ENCODE assay signal across 12 cellular contexts in genomic region chr7:6556196-6556595, GRCh38. TPM values are rescaled to one million over a fixed set of nuclear protein-coding genes. Genes with fewer than 3 reads are reported as not detected.
A peak's percentile ranks its signal among the peaks of the same experiment; 100 is the strongest.
DNase-seq lines count a peak whose midpoint lies in the region; ATAC-seq, FAIRE-seq and TF ChIP-seq lines count a peak whose summit lies in the region.
"Had no signal": no experiment of that assay in that cellular context is flagged by ENCODE, and none has a peak within 500 bp of the region (broad histone marks: within the 10 kb centered on the region; RNA-seq: fewer than 3 reads in every experiment).

No MANE protein-coding gene starts in this region.

- H3K23ac ChIP-seq in neuronal stem cell (ENCODE audit: low read depth, low read length, poor library complexity), result peak overlapping the region; percentile 43

- H3K4me3 ChIP-seq in K562, result no peak overlapping the region
- H3K4me3 ChIP-seq in neuronal stem cell (ENCODE audit: low read length in 2 of 2), result no peak overlapping the region
- H3K4me3 ChIP-seq: gastroesophageal sphincter, SJSA1 had no signal

- H3K9me3 ChIP-seq in K562 (replicated peaks; ENCODE audit: control insufficient read depth, insufficient read depth, low read depth, low read length) (no peaks in the 10 kb centered on the region), neuronal stem cell (replicated peaks in 1 of 2; ENCODE audit: control insufficient read depth in 2 of 2, insufficient read depth in 1 of 2, low read depth in 1 of 2, low read length in 2 of 2) (no peaks in the 10 kb centered on the region)
- H3K9me3 ChIP-seq: gastroesophageal sphincter, SJSA1 had no signal

- POLR2A ChIA-PET in K562 (lab: Yijun Ruan, JAX), result no interaction called here

- 11% methylated on average over 6 of the region's 6 CpGs for WGBS in K562 (ENCODE audit: insufficient coverage, low coverage, missing lambda C conversion rate)
- no CpG with 5 or more reads among the region's 6 CpGs for WGBS in neuronal stem cell (ENCODE audit: extremely low coverage in 2 of 2, insufficient read length in 2 of 2, insufficient replicate concordance in 1 of 2), 2 donors

- no peaks in the 10 kb centered on the region for H3K79me2 ChIP-seq in K562 (ENCODE audit: control insufficient read depth, insufficient read depth, low read length)

- no peaks in the 10 kb centered on the region for H3K36me3 ChIP-seq in K562 (ENCODE audit: control insufficient read depth, insufficient read depth, low read length)
- no peaks in the 10 kb centered on the region for H3K36me3 ChIP-seq in neuronal stem cell (replicated peaks in 1 of 2; ENCODE audit: control insufficient read depth in 2 of 2, insufficient read depth in 2 of 2, low read length in 2 of 2)
- H3K36me3 ChIP-seq: gastroesophageal sphincter, SJSA1 had no signal

- H3K27ac Mint-ChIP-seq in HFFc6, result no peak overlapping the region
- no peak overlapping the region for H3K27ac Mint-ChIP-seq in activated T-helper 1 cell treated with anti-CD3 and anti-CD28 coated beads, Interleukin-12 subunit alpha, Interleukin-12 subunit beta, Interleukin-2, Interleukin-4 antibody, amounts not matched to agents 30 ng/mL and 10 ng/mL and 1 ng/mL, durations not matched to agents 14 hours and 24 hours and 36 hours

- H2AFZ ChIP-seq in K562 (ENCODE audit: low read depth, low read length), result no peak overlapping the region
- no peak overlapping the region for H2AFZ ChIP-seq in neuronal stem cell (ENCODE audit: low read length)

- no peak overlapping the region for H4K8ac ChIP-seq in neuronal stem cell (ENCODE audit: low read depth, low read length)

- H2BK15ac ChIP-seq in neuronal stem cell (ENCODE audit: low read length), result peak overlapping the region; percentile 58

- H3K27me3 ChIP-seq in K562 (ENCODE audit: control insufficient read depth in 2 of 2, insufficient read depth in 2 of 2, low read length in 2 of 2) (peaks cover 7 to 33% of the 10 kb centered on the region in 2 experiments; a peak in 3 of 5 replicates), neuronal stem cell (ENCODE audit: control insufficient read depth in 3 of 3, insufficient read depth in 3 of 3, low read depth in 1 of 3, low read length in 3 of 3) (no peaks in the 10 kb centered on the region)
- H3K27me3 ChIP-seq: SJSA1 had no signal

- no peaks in the 10 kb centered on the region for H3K79me1 ChIP-seq in neuronal stem cell (ENCODE audit: low read depth, low read length)

- no peaks in the 10 kb centered on the region for H3K4me1 Mint-ChIP-seq in HFFc6 (ENCODE audit: low read depth)
- peaks cover 7% of the 10 kb centered on the region for H3K4me1 Mint-ChIP-seq in activated T-helper 1 cell treated with anti-CD3 and anti-CD28 coated beads, Interleukin-12 subunit alpha, Interleukin-12 subunit beta, Interleukin-2, Interleukin-4 antibody, amounts not matched to agents 30 ng/mL and 10 ng/mL and 1 ng/mL, durations not matched to agents 14 hours and 24 hours and 36 hours (ENCODE audit: low read depth)

- no peak overlapping the region for H2BK5ac ChIP-seq in neuronal stem cell (ENCODE audit: low read length)

- H2BK120ac ChIP-seq in neuronal stem cell (ENCODE audit: low read depth, low read length), result no peak overlapping the region

- no peaks in the 10 kb centered on the region for H3K9me3 Mint-ChIP-seq in HFFc6
- no peaks in the 10 kb centered on the region for H3K9me3 Mint-ChIP-seq in activated T-helper 1 cell treated with anti-CD3 and anti-CD28 coated beads, Interleukin-12 subunit alpha, Interleukin-12 subunit beta, Interleukin-2, Interleukin-4 antibody, amounts not matched to agents 30 ng/mL and 10 ng/mL and 1 ng/mL, durations not matched to agents 14 hours and 24 hours and 36 hours

- H3K4ac ChIP-seq in neuronal stem cell (ENCODE audit: low read length), result no peak overlapping the region

- peak; percentile 67 for DNase-seq in DMS53 (lab: John Stamatoyannopoulos, UW)
- no peak for DNase-seq in DMS53 treated with DMSO at 0.1 percent for 48 hours (lab: John Stamatoyannopoulos, UW; ENCODE audit: unreplicated experiment)
- DNase-seq in HFFc6, result no peak
- DNase-seq in K562 (ENCODE audit: extremely low read depth in 1 of 4, low spot score in 3 of 4), result peak in 2 of 4 experiments; percentile 38 to 44
- DNase-seq in neuronal stem cell (ENCODE audit: low spot score), result no peak
- DNase-seq in C1 segment of cervical spinal cord (lab: John Stamatoyannopoulos, UW), result no peak
- no peak for DNase-seq in activated T-helper 1 cell treated with anti-CD3 and anti-CD28 coated beads, Interleukin-12 subunit alpha, Interleukin-12 subunit beta, Interleukin-2, Interleukin-4 antibody, amounts not matched to agents 30 ng/mL and 10 ng/mL and 1 ng/mL, durations not matched to agents 14 hours and 24 hours and 36 hours (ENCODE audit: low spot score)
- no peak for DNase-seq in dermis blood vessel endothelial cell
- DNase-seq: DMS153 had no signal

- in situ Hi-C loops in K562 (cut with MboI), result no loop called here

- H3K14ac ChIP-seq in neuronal stem cell (ENCODE audit: low read length), result no peak overlapping the region

- H3K4me2 ChIP-seq in K562 (ENCODE audit: insufficient read depth, low read length), result no peak overlapping the region
- no peak overlapping the region for H3K4me2 ChIP-seq in neuronal stem cell (ENCODE audit: insufficient read depth, low read length, poor library complexity, severe bottlenecking)

- CTCF ChIA-PET in K562 (lab: Yijun Ruan, JAX; ENCODE audit: low intra/inter-chr PET ratio), result no interaction called here

- TF ChIP-seq POLR2A in K562 (conservative IDR thresholded peaks at IDR 0.05), result no peak

- H3K27ac ChIP-seq in K562 (ENCODE audit: extremely low read depth, low read depth, low read length) (no peak overlapping the region), neuronal stem cell (replicated peaks; ENCODE audit: low read length) (no peak overlapping the region)
- H3K27ac ChIP-seq: gastroesophageal sphincter, SJSA1 had no signal

- no peak overlapping the region for H2BK12ac ChIP-seq in neuronal stem cell (ENCODE audit: low read length)

- no peaks in the 10 kb centered on the region for H3K36me3 Mint-ChIP-seq in HFFc6 (ENCODE audit: low read depth)
- peaks cover 2% of the 10 kb centered on the region for H3K36me3 Mint-ChIP-seq in activated T-helper 1 cell treated with anti-CD3 and anti-CD28 coated beads, Interleukin-12 subunit alpha, Interleukin-12 subunit beta, Interleukin-2, Interleukin-4 antibody, amounts not matched to agents 30 ng/mL and 10 ng/mL and 1 ng/mL, durations not matched to agents 14 hours and 24 hours and 36 hours (ENCODE audit: low read depth)

- H2AK5ac ChIP-seq in neuronal stem cell (ENCODE audit: low read depth, low read length), result no peak overlapping the region

- H3K9ac ChIP-seq in K562 (ENCODE audit: insufficient read depth in 1 of 2, low read depth in 2 of 2, low read length in 2 of 2) (peak overlapping the region in 1 of 2 experiments; percentile 17; a peak in 1 of 4 replicates), neuronal stem cell (ENCODE audit: low read depth, low read length, poor library complexity) (peak overlapping the region; percentile 77)

- no peak overlapping the region for H3K4me3 Mint-ChIP-seq in HFFc6
- no peak overlapping the region for H3K4me3 Mint-ChIP-seq in activated T-helper 1 cell treated with anti-CD3 and anti-CD28 coated beads, Interleukin-12 subunit alpha, Interleukin-12 subunit beta, Interleukin-2, Interleukin-4 antibody, amounts not matched to agents 30 ng/mL and 10 ng/mL and 1 ng/mL, durations not matched to agents 14 hours and 24 hours and 36 hours

- intact Hi-C loops in K562 (cut with micrococcal nuclease), result no loop called here
- intact Hi-C loops in activated T-helper 1 cell treated with anti-CD3 and anti-CD28 coated beads, Interleukin-12 subunit alpha, Interleukin-12 subunit beta, Interleukin-2, Interleukin-4 antibody, amounts not matched to agents 30 ng/mL and 10 ng/mL and 1 ng/mL, durations not matched to agents 14 hours and 24 hours and 36 hours (cut with micrococcal nuclease), result no loop called here

- H3K18ac ChIP-seq in neuronal stem cell (ENCODE audit: low read length), result no peak overlapping the region

- peak; percentile 68 for FAIRE-seq in K562 (lab: Jason Lieb, UNC)

- ATAC-seq in K562, result peak; percentile 63
- ATAC-seq: gastroesophageal sphincter had no signal

- H3K4me1 ChIP-seq in K562 (replicated peaks in 1 of 2; ENCODE audit: control insufficient read depth in 2 of 2, insufficient read depth in 2 of 2, low read length in 2 of 2), result peaks cover 0 to 6% of the 10 kb centered on the region in 2 experiments; a peak in 1 of 5 replicates
- H3K4me1 ChIP-seq in neuronal stem cell (ENCODE audit: control insufficient read depth in 2 of 2, insufficient read depth in 1 of 2, low read depth in 1 of 2, low read length in 2 of 2), result no peaks in the 10 kb centered on the region
- H3K4me1 ChIP-seq: gastroesophageal sphincter, SJSA1 had no signal

- peaks cover 7% of the 10 kb centered on the region for H3K27me3 Mint-ChIP-seq in HFFc6 (ENCODE audit: insufficient read depth)
- peaks cover 2% of the 10 kb centered on the region for H3K27me3 Mint-ChIP-seq in activated T-helper 1 cell treated with anti-CD3 and anti-CD28 coated beads, Interleukin-12 subunit alpha, Interleukin-12 subunit beta, Interleukin-2, Interleukin-4 antibody, amounts not matched to agents 30 ng/mL and 10 ng/mL and 1 ng/mL, durations not matched to agents 14 hours and 24 hours and 36 hours (ENCODE audit: insufficient read depth)

- TF ChIP-seq RAD21 in K562 (CRISPR knock-in tag; conservative IDR thresholded peaks at IDR 0.05 in 1 of 2, IDR thresholded peaks at IDR 0.05 in 1 of 2), result 0 out of 4 replicates have a peak, but pooled peaks of 1 of the 2 experiments have one; percentile 9

- no peaks in the 10 kb centered on the region for H3K9me1 ChIP-seq in K562 (ENCODE audit: control insufficient read depth, insufficient read depth, low read length)

- TF ChIP-seq CTCF in HFFc6 (IDR thresholded peaks at IDR 0.05) (peak; percentile 32), K562 (IDR thresholded peaks at IDR 0.05 in 2 of 3, conservative IDR thresholded peaks at IDR 0.05 in 1 of 3; ENCODE audit: insufficient read depth in 2 of 3, low read depth in 1 of 3, low read length in 3 of 3) (peak in 2 of 3 experiments; percentile 36 to 44; a peak in 2 of 6 replicates)

- H4K20me1 ChIP-seq in K562 (replicated peaks; ENCODE audit: control insufficient read depth, insufficient read depth, low read length), result no peaks in the 10 kb centered on the region

- no peak for TF ChIP-seq EP300 in K562 (IDR thresholded peaks at IDR 0.05; ENCODE audit: low read length)

- H4K91ac ChIP-seq in neuronal stem cell (ENCODE audit: low read depth, low read length, poor library complexity), result no peak overlapping the region

- BruUV-seq in K562 (replicated peaks; lab: Mats Ljungman, UMichigan), result no TSS peak

RNA-seq across cellular contexts. Expression of gene GRID2IP, which starts 4.9 kb away (rescaled TPM):
- not detected for total RNA-seq in HFFc6 (2021; fragmentation: NEBNext Ultra II Directional; extraction: Animal tissue kit (Norgen Biotek cat#: 25700))
- total RNA-seq in K562 (2011; cell fraction: chromatin; rRNA removed; ENCODE audit: low replicate concordance), result 0.09 TPM in 1 of 2 replicates, not detected in the other
- not detected in 2 replicates for total RNA-seq in K562 (2011; cell fraction: nucleolus; rRNA removed)
- total RNA-seq in K562 (2011; cell fraction: nucleoplasm; rRNA removed), result not detected in 2 replicates
- total RNA-seq in K562 (2014; rRNA removed) (not detected in 2 replicates), K562 (2014; rRNA removed; fragmentation: Illumina TruSeq; extraction: Trizol) (not detected in 2 replicates), K562 (2015; rRNA removed; fragmentation: Illumina TruSeq; extraction: Trizol) (not detected in 2 replicates), K562 (2021) (not detected in 2 replicates), dermis blood vessel endothelial cell (0.05 TPM in 1 of 2 replicates, not detected in the other)
- polyA plus RNA-seq in K562 (2011; rRNA removed) (not detected in 2 replicates), K562 (2014; fragmentation: Illumina TruSeq; extraction: Trizol) (not detected in 2 replicates), K562 (2014; fragmentation: Nextera tagmentation; extraction: Ambion mirVana) (not detected), K562 (2014; rRNA removed) (not detected in 2 replicates)
- polyA plus RNA-seq in K562 (2011; cell fraction: cytosol; rRNA removed), result not detected in 2 replicates
- not detected in 2 replicates for polyA plus RNA-seq in K562 (2011; cell fraction: nucleus; rRNA removed)
- not detected in 2 replicates for polyA plus RNA-seq in K562 (2012)
- not detected in 2 replicates for polyA minus RNA-seq in K562 (2011; rRNA and poly(A)+ RNA removed)
- not detected in 2 replicates for polyA minus RNA-seq in K562 (2011; cell fraction: cytosol; rRNA and poly(A)+ RNA removed)
- polyA minus RNA-seq in K562 (2011; cell fraction: nucleus; rRNA and poly(A)+ RNA removed), result not detected in 2 replicates
- polyA plus RNA-seq in neuronal stem cell (2013, experiment 1 of 2), result 0.33 TPM
- 0.30 TPM for polyA plus RNA-seq in neuronal stem cell (2013, experiment 2 of 2)
- 0.08 and 0.12 TPM in 2 replicates for total RNA-seq in activated T-helper 1 cell treated with anti-CD3 and anti-CD28 coated beads, Interleukin-12 subunit alpha, Interleukin-12 subunit beta, Interleukin-2, Interleukin-4 antibody, amounts not matched to agents 30 ng/mL and 10 ng/mL and 1 ng/mL, durations not matched to agents 14 hours and 24 hours and 36 hours
- total RNA-seq: SJSA1 had no signal
- polyA plus RNA-seq: liver had no signal

RNA-seq across cellular contexts. Expression of gene ZDHHC4, which starts 21.1 kb away (rescaled TPM):
- 10 to 100 TPM; 18.4 to 27.7 (median 25.2) TPM for total RNA-seq in HFFc6 (2021; fragmentation: NEBNext Ultra II Directional; extraction: Animal tissue kit (Norgen Biotek cat#: 25700))
- 108 and 190 TPM in 2 replicates for total RNA-seq in K562 (2011; cell fraction: chromatin; rRNA removed; ENCODE audit: low replicate concordance)
- 140 and 154 TPM in 2 replicates for total RNA-seq in K562 (2011; cell fraction: nucleolus; rRNA removed)
- 158 and 180 TPM in 2 replicates for total RNA-seq in K562 (2011; cell fraction: nucleoplasm; rRNA removed)
- 33.4 and 44.9 TPM in 2 replicates for total RNA-seq in K562 (2014; rRNA removed)
- 58.3 and 59.1 TPM in 2 replicates for total RNA-seq in K562 (2014; rRNA removed; fragmentation: Illumina TruSeq; extraction: Trizol)
- total RNA-seq in K562 (2015; rRNA removed; fragmentation: Illumina TruSeq; extraction: Trizol), result 53.5 and 53.8 TPM in 2 replicates
- total RNA-seq in K562 (2021), result 54.1 and 58.7 TPM in 2 replicates
- 106 and 124 TPM in 2 replicates for polyA plus RNA-seq in K562 (2011; rRNA removed)
- 175 and 252 TPM in 2 replicates for polyA plus RNA-seq in K562 (2011; cell fraction: cytosol; rRNA removed)
- 125 and 165 TPM in 2 replicates for polyA plus RNA-seq in K562 (2011; cell fraction: nucleus; rRNA removed)
- polyA plus RNA-seq in K562 (2012), result 55.6 and 112 TPM in 2 replicates
- polyA plus RNA-seq in K562 (2014; fragmentation: Illumina TruSeq; extraction: Trizol), result 64.3 and 71.1 TPM in 2 replicates
- polyA plus RNA-seq in K562 (2014; fragmentation: Nextera tagmentation; extraction: Ambion mirVana), result 10 to 100 TPM; 58.9 to 77.0 TPM
- 52.5 and 60.4 TPM in 2 replicates for polyA plus RNA-seq in K562 (2014; rRNA removed)
- polyA minus RNA-seq in K562 (2011; rRNA and poly(A)+ RNA removed), result 185 and 193 TPM in 2 replicates
- 41.9 and 55.5 TPM in 2 replicates for polyA minus RNA-seq in K562 (2011; cell fraction: cytosol; rRNA and poly(A)+ RNA removed)
- polyA minus RNA-seq in K562 (2011; cell fraction: nucleus; rRNA and poly(A)+ RNA removed), result 36.5 and 65.0 TPM in 2 replicates
- polyA plus RNA-seq in neuronal stem cell (2013, experiment 1 of 2), result 82.1 TPM
- 82.2 TPM for polyA plus RNA-seq in neuronal stem cell (2013, experiment 2 of 2)
- total RNA-seq in activated T-helper 1 cell treated with anti-CD3 and anti-CD28 coated beads, Interleukin-12 subunit alpha, Interleukin-12 subunit beta, Interleukin-2, Interleukin-4 antibody, amounts not matched to agents 30 ng/mL and 10 ng/mL and 1 ng/mL, durations not matched to agents 14 hours and 24 hours and 36 hours, result 21.0 and 24.6 TPM in 2 replicates
- 37.1 and 49.2 TPM in 2 replicates for total RNA-seq in dermis blood vessel endothelial cell

RNA-seq across cellular contexts. Expression of gene INTS15, which starts 33.6 kb away (rescaled TPM):
- total RNA-seq in HFFc6 (2021; fragmentation: NEBNext Ultra II Directional; extraction: Animal tissue kit (Norgen Biotek cat#: 25700)), result 10 to 100 TPM; 14.9 to 17.9 (median 17.4) TPM
- total RNA-seq in K562 (2011; cell fraction: chromatin; rRNA removed; ENCODE audit: low replicate concordance), result 27.7 and 71.3 TPM in 2 replicates
- total RNA-seq in K562 (2011; cell fraction: nucleolus; rRNA removed), result 41.2 and 44.5 TPM in 2 replicates
- 27.3 and 28.3 TPM in 2 replicates for total RNA-seq in K562 (2011; cell fraction: nucleoplasm; rRNA removed)
- total RNA-seq in K562 (2014; rRNA removed) (12.6 and 21.2 TPM in 2 replicates), K562 (2014; rRNA removed; fragmentation: Illumina TruSeq; extraction: Trizol) (8.3 and 8.4 TPM in 2 replicates), K562 (2015; rRNA removed; fragmentation: Illumina TruSeq; extraction: Trizol) (10.3 and 10.9 TPM in 2 replicates), K562 (2021) (23.5 and 24.6 TPM in 2 replicates), dermis blood vessel endothelial cell (13.1 and 14.5 TPM in 2 replicates)
- polyA plus RNA-seq in K562 (2011; rRNA removed) (11.6 and 17.2 TPM in 2 replicates), K562 (2014; fragmentation: Illumina TruSeq; extraction: Trizol) (26.4 and 28.9 TPM in 2 replicates), K562 (2014; fragmentation: Nextera tagmentation; extraction: Ambion mirVana) (under 1 TPM; 0.52 to 0.57 TPM), K562 (2014; rRNA removed) (16.8 and 17.9 TPM in 2 replicates)
- 17.0 and 23.4 TPM in 2 replicates for polyA plus RNA-seq in K562 (2011; cell fraction: cytosol; rRNA removed)
- 20.9 and 27.8 TPM in 2 replicates for polyA plus RNA-seq in K562 (2011; cell fraction: nucleus; rRNA removed)
- 21.6 and 35.8 TPM in 2 replicates for polyA plus RNA-seq in K562 (2012)
- 7.0 and 7.2 TPM in 2 replicates for polyA minus RNA-seq in K562 (2011; rRNA and poly(A)+ RNA removed)
- polyA minus RNA-seq in K562 (2011; cell fraction: cytosol; rRNA and poly(A)+ RNA removed), result 8.8 and 11.4 TPM in 2 replicates
- 8.8 and 8.9 TPM in 2 replicates for polyA minus RNA-seq in K562 (2011; cell fraction: nucleus; rRNA and poly(A)+ RNA removed)
- 24.9 TPM for polyA plus RNA-seq in neuronal stem cell (2013, experiment 1 of 2)
- 25.4 TPM for polyA plus RNA-seq in neuronal stem cell (2013, experiment 2 of 2)
- 44.6 and 46.6 TPM in 2 replicates for total RNA-seq in activated T-helper 1 cell treated with anti-CD3 and anti-CD28 coated beads, Interleukin-12 subunit alpha, Interleukin-12 subunit beta, Interleukin-2, Interleukin-4 antibody, amounts not matched to agents 30 ng/mL and 10 ng/mL and 1 ng/mL, durations not matched to agents 14 hours and 24 hours and 36 hours

RNA-seq across cellular contexts. Expression of gene ZNF853, which starts 59.2 kb away (rescaled TPM):
- under 1 TPM in 3 of 6 experiments, not detected in 3; 0.05 to 0.07 (median 0.06) TPM for total RNA-seq in HFFc6 (2021; fragmentation: NEBNext Ultra II Directional; extraction: Animal tissue kit (Norgen Biotek cat#: 25700))
- total RNA-seq in K562 (2011; cell fraction: chromatin; rRNA removed; ENCODE audit: low replicate concordance), result not detected in 2 replicates
- 0.17 TPM in 1 of 2 replicates, not detected in the other for total RNA-seq in K562 (2011; cell fraction: nucleolus; rRNA removed)
- not detected in 2 replicates for total RNA-seq in K562 (2011; cell fraction: nucleoplasm; rRNA removed)
- total RNA-seq in K562 (2014; rRNA removed), result 0.04 TPM in 1 of 2 replicates, not detected in the other
- total RNA-seq in K562 (2014; rRNA removed; fragmentation: Illumina TruSeq; extraction: Trizol), result not detected in 2 replicates
- total RNA-seq in K562 (2015; rRNA removed; fragmentation: Illumina TruSeq; extraction: Trizol), result not detected in 2 replicates
- not detected in 2 replicates for total RNA-seq in K562 (2021)
- polyA plus RNA-seq in K562 (2011; rRNA removed), result 0.05 TPM in 1 of 2 replicates, not detected in the other
- polyA plus RNA-seq in K562 (2011; cell fraction: cytosol; rRNA removed), result 0.01 and 0.03 TPM in 2 replicates
- 0.04 TPM in 1 of 2 replicates, not detected in the other for polyA plus RNA-seq in K562 (2011; cell fraction: nucleus; rRNA removed)
- polyA plus RNA-seq in K562 (2012), result 0.06 TPM in 1 of 2 replicates, not detected in the other
- polyA plus RNA-seq in K562 (2014; fragmentation: Illumina TruSeq; extraction: Trizol), result 0.03 TPM in 1 of 2 replicates, not detected in the other
- polyA plus RNA-seq in K562 (2014; fragmentation: Nextera tagmentation; extraction: Ambion mirVana), result not detected
- not detected in 2 replicates for polyA plus RNA-seq in K562 (2014; rRNA removed)
- polyA minus RNA-seq in K562 (2011; rRNA and poly(A)+ RNA removed), result 0.32 TPM in 1 of 2 replicates, not detected in the other
- not detected in 2 replicates for polyA minus RNA-seq in K562 (2011; cell fraction: cytosol; rRNA and poly(A)+ RNA removed)
- not detected in 2 replicates for polyA minus RNA-seq in K562 (2011; cell fraction: nucleus; rRNA and poly(A)+ RNA removed)
- 5.3 TPM for polyA plus RNA-seq in neuronal stem cell (2013, experiment 1 of 2)
- 5.4 TPM for polyA plus RNA-seq in neuronal stem cell (2013, experiment 2 of 2)
- 0.41 and 0.42 TPM in 2 replicates for total RNA-seq in activated T-helper 1 cell treated with anti-CD3 and anti-CD28 coated beads, Interleukin-12 subunit alpha, Interleukin-12 subunit beta, Interleukin-2, Interleukin-4 antibody, amounts not matched to agents 30 ng/mL and 10 ng/mL and 1 ng/mL, durations not matched to agents 14 hours and 24 hours and 36 hours
- total RNA-seq in dermis blood vessel endothelial cell, result 0.93 and 1.0 TPM in 2 replicates
